18 cellular contexts compared by ENCODE assay signal in the genomic region with DNA sequence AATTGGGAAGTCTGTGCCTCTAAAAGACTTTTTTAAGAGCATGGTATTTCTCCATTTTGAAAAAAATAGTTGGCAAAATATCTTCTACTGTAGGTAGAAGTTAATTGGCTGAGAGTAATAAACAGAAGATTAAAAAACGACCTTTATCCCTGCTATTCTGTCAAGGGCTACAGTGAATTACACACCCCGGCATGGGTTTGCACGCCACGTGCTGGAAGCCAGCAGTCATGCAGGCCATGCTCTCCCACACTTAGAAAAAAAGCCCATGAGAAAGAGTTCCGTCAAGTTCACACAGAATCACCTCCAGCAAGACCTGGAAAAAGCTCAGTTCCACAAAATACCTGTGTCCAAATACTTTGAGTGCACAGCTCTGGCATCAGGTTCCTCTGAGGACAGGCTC. TPM values are rescaled to one million over a fixed set of nuclear protein-coding genes. Genes with fewer than 3 reads are reported as not detected.
DNase-seq lines count a peak whose midpoint lies in the region; ATAC-seq, FAIRE-seq and TF ChIP-seq lines count a peak whose summit lies in the region.
"Had no signal": no experiment of that assay in that cellular context is flagged by ENCODE, and none has a peak within 500 bp of the region (broad histone marks: within the 10 kb centered on the region; RNA-seq: fewer than 3 reads in every experiment).

No MANE protein-coding gene starts in this region.

- DNase-seq in NCI-H69 (lab: John Stamatoyannopoulos, UW) (peak; percentile 2), right lobe of liver (peak in 1 of 3 donors; percentile 61), pancreas (peak in 4 of 6 donors; percentile 48 to 63 (median 58)), MM.1S (no peak)
- DNase-seq in activated CD4-positive, alpha-beta T cell treated with anti-CD3 and anti-CD28 coated beads for 4 hours: no peak
- DNase-seq: BE2C; CD4-positive, CD25-positive, alpha-beta regulatory T cell; COR-L47; Kasumi-1; NCI-H1694 treated with DMSO at 0.1 percent for 48 hours; NCI-H2081 treated with DMSO at 0.1 percent for 48 hours; NCI-H446; NCI-H526; NK-92 treated with Interleukin-12 subunit alpha and Interleukin-12 subunit beta, amount 100 ng/mL, for 24 hours had no signal

- H3K27me3 ChIP-seq in right lobe of liver: no peaks in the 10 kb centered on the region
- H3K27me3 ChIP-seq in pancreas: no peaks in the 10 kb centered on the region
- H3K27me3 ChIP-seq in MM.1S (replicated peaks; ENCODE audit: insufficient read depth, low read length): no peaks in the 10 kb centered on the region
- H3K27me3 ChIP-seq: BE2C had no signal

- H3F3A ChIP-seq in MM.1S (ENCODE audit: insufficient read depth, low read length): no peaks in the 10 kb centered on the region

- no peak overlapping the region for H3K9ac ChIP-seq in MM.1S (ENCODE audit: low read length)

- no peaks in the 10 kb centered on the region for H3K79me2 ChIP-seq in MM.1S (ENCODE audit: low read length)

- H3K36me3 ChIP-seq in right lobe of liver: no peaks in the 10 kb centered on the region
- H3K36me3 ChIP-seq in pancreas: no peaks in the 10 kb centered on the region
- H3K36me3 ChIP-seq in MM.1S (replicated peaks; ENCODE audit: insufficient read depth, low read length): no peaks in the 10 kb centered on the region
- H3K36me3 ChIP-seq: BE2C had no signal

- FAIRE-seq in pancreas (lab: Jason Lieb, UNC): peak; percentile 56
- FAIRE-seq: GM19239 had no signal

- H3K4me3 ChIP-seq in right lobe of liver (no peak overlapping the region), pancreas (no peak overlapping the region), MM.1S (ENCODE audit: low read length) (no peak overlapping the region)

- H3K27ac ChIP-seq in VCaP (peak overlapping the region; percentile 42; the same call in 1 of the 2 replicates), right lobe of liver (peak overlapping the region; percentile 60 to 83 (median 71)), pancreas (peak overlapping the region; percentile 53 to 84 (median 71)), MM.1S (ENCODE audit: low read length) (no peak overlapping the region)

- ATAC-seq in right lobe of liver: peak; percentile 34 to 48 (median 46)
- peak; percentile 67 to 76 (median 72) for ATAC-seq in pancreas
- ATAC-seq in HG03565 (IDR thresholded peaks at IDR 0.05; ENCODE audit: unreplicated experiment): no peak
- ATAC-seq: Panc1 had no signal

- no peak for TF ChIP-seq POLR2A in right lobe of liver (IDR thresholded peaks at IDR 0.05)

- H3K9me3 ChIP-seq in right lobe of liver: no peaks in the 10 kb centered on the region
- no peaks in the 10 kb centered on the region for H3K9me3 ChIP-seq in pancreas
- no peaks in the 10 kb centered on the region for H3K9me3 ChIP-seq in MM.1S (replicated peaks; ENCODE audit: insufficient read depth, low read length)
- H3K9me3 ChIP-seq: BE2C had no signal

- H3K9me2 ChIP-seq in MM.1S (replicated peaks; ENCODE audit: insufficient read depth, low read length): no peaks in the 10 kb centered on the region

- H4K20me1 ChIP-seq in MM.1S (ENCODE audit: insufficient read depth, low read length): no peaks in the 10 kb centered on the region

- intact Hi-C loops in right lobe of liver (cut with DNase I): no loop called here
- intact Hi-C loops in pancreas (cut with DNase I): no loop called here

- H3K4me2 ChIP-seq in MM.1S (ENCODE audit: low read depth, low read length): no peak overlapping the region

- TF ChIP-seq CTCF in VCaP (conservative IDR thresholded peaks at IDR 0.05) (no peak), right lobe of liver (IDR thresholded peaks at IDR 0.05) (no peak), pancreas (IDR thresholded peaks at IDR 0.05) (no peak), MM.1S (IDR thresholded peaks at IDR 0.05; ENCODE audit: low read length) (no peak)

- H2AFZ ChIP-seq in MM.1S (ENCODE audit: low read length): no peak overlapping the region

- H3K4me1 ChIP-seq in right lobe of liver (peaks cover 0 to 39% (median 15%) of the 10 kb centered on the region in 4 donors), pancreas (peaks cover 23 to 55% (median 40%) of the 10 kb centered on the region in 3 donors), MM.1S (ENCODE audit: low read length) (peaks cover 11% of the 10 kb centered on the region)
- H3K4me1 ChIP-seq: BE2C had no signal

- 8% methylated on average over 5 of the region's 5 CpGs for WGBS in right lobe of liver (ENCODE audit: insufficient coverage, low coverage, low lambda C conversion rate, missing lambda C conversion rate)
- 9 to 24% methylated on average over 5 of the region's 5 CpGs for WGBS in pancreas, 2 donors

RNA-seq across cellular contexts. Expression of a gene that starts 26.8 kb away (rescaled TPM):
- total RNA-seq in right lobe of liver (10 to 100 TPM in 2 of 6 experiments, 1 to 10 TPM in 4; 5.6 to 17.8 (median 8.8) TPM), pancreas (10 to 100 TPM in 5 of 6 donors, 1 to 10 TPM in 1; 6.9 to 13.3 (median 10.3) TPM)
- 10 to 100 TPM; 11.6 to 22.4 TPM for polyA plus RNA-seq in pancreas

Comparison
In these comparisons a context has a peak if more than half of its experiments do, and no peak if none do; other contexts are left out.
1. DNase-seq: peak in NCI-H69 (single experiment) and pancreas (4 of 6); none in MM.1S (single experiment) and activated CD4-positive, alpha-beta T cell treated with anti-CD3 and anti-CD28 coated beads for 4 hours (0 of 2).